In genomic region chr12:89252284-89252683, GRCh38 we compare ENCODE assay signal across 1 cellular context.
TF ChIP-seq lines count a peak whose summit lies in the region.

No MANE protein-coding gene starts in this region.

TF ChIP-seq in HCT116, 20 proteins besides CTCF, POLR2A, EP300 and RAD21 (continued from another document):
- TF ChIP-seq ZBTB33 (IDR thresholded peaks at IDR 0.05; ENCODE audit: extremely low read depth, insufficient replicate concordance, low read length) (no peak), CBX3 (IDR thresholded peaks at IDR 0.05; ENCODE audit: low read depth) (no peak), ZNF274 (IDR thresholded peaks at IDR 0.05; ENCODE audit: low read depth, low read length) (no peak), JUND (IDR thresholded peaks at IDR 0.05) (no peak), ELF1 (IDR thresholded peaks at IDR 0.05; ENCODE audit: borderline replicate concordance, low read depth) (no peak)
